21 cellular contexts compared by ENCODE assay signal in the genomic region with DNA sequence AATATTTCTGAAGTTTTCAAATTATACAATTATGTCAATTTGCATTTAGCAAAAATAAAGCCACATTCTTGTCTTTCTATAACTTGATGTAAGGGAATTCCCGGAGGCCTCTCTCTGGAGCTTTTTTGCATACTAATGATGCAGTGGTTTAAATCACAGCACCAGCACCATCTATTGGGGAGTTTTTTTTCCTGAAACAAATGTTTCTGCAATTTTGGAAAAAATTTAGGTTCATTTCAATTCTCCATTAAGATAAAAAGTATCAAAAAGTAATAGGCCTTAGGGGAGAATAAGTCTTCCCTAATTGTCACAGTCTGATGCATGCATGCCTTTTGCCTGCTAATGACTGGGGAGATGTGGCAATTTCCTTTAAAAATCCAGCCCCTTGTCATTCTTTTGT. TPM values are rescaled to one million over a fixed set of nuclear protein-coding genes. Genes with fewer than 3 reads are reported as not detected.
A peak's percentile ranks its signal among the peaks of the same experiment; 100 is the strongest.
DNase-seq lines count a peak whose midpoint lies in the region; ATAC-seq and TF ChIP-seq lines count a peak whose summit lies in the region.
"Had no signal": no experiment of that assay in that cellular context is flagged by ENCODE, and none has a peak within 500 bp of the region (broad histone marks: within the 10 kb centered on the region; RNA-seq: fewer than 3 reads in every experiment).

No MANE protein-coding gene starts in this region.

- no peaks in the 10 kb centered on the region for H3K79me2 ChIP-seq in hepatocyte
- H3K79me2 ChIP-seq: parathyroid adenoma had no signal

- H3K9me3 Mint-ChIP-seq in activated CD4-positive, alpha-beta T cell treated with anti-CD3 and anti-CD28 coated beads, Interleukin-2, amount 10 ng/mL, durations not matched to agents 24 days and 14 days: no peaks in the 10 kb centered on the region
- H3K9me3 Mint-ChIP-seq: activated CD8-positive, alpha-beta T cell treated with anti-CD3 and anti-CD28 coated beads for 36 hours had no signal

- TF ChIP-seq CTCF in cardiac muscle cell (IDR thresholded peaks at IDR 0.05; ENCODE audit: low read depth, low read length): peak; percentile 11
- TF ChIP-seq CTCF in heart right ventricle (IDR thresholded peaks at IDR 0.05): no peak
- peak; percentile 22 for TF ChIP-seq CTCF in hepatocyte (IDR thresholded peaks at IDR 0.05; ENCODE audit: poor library complexity)
- TF ChIP-seq CTCF in testis (IDR thresholded peaks at IDR 0.05): no peak

- H3K27me3 ChIP-seq in cardiac muscle cell (no peaks in the 10 kb centered on the region), heart right ventricle (peaks cover 0 to 3% (median 0%) of the 10 kb centered on the region in 7 donors), hepatocyte (peaks cover 8% of the 10 kb centered on the region), testis (no peaks in the 10 kb centered on the region)
- H3K27me3 ChIP-seq: adrenal gland had no signal

- no peaks in the 10 kb centered on the region for H3K9me2 ChIP-seq in hepatocyte (replicated peaks; ENCODE audit: insufficient read depth)

- no peaks in the 10 kb centered on the region for H3K36me3 ChIP-seq in cardiac muscle cell
- no peaks in the 10 kb centered on the region for H3K36me3 ChIP-seq in heart right ventricle
- H3K36me3 ChIP-seq in hepatocyte (replicated peaks; ENCODE audit: insufficient read depth, low read depth): no peaks in the 10 kb centered on the region
- no peaks in the 10 kb centered on the region for H3K36me3 ChIP-seq in testis (ENCODE audit: low read depth, missing control alignments)
- H3K36me3 ChIP-seq: adrenal gland had no signal

- no peaks in the 10 kb centered on the region for H3K4me1 ChIP-seq in cardiac muscle cell (ENCODE audit: low read depth)
- no peaks in the 10 kb centered on the region for H3K4me1 ChIP-seq in heart right ventricle
- no peaks in the 10 kb centered on the region for H3K4me1 ChIP-seq in hepatocyte (ENCODE audit: insufficient read depth)
- no peaks in the 10 kb centered on the region for H3K4me1 ChIP-seq in testis
- H3K4me1 ChIP-seq: adrenal gland, parathyroid adenoma had no signal

- no peak overlapping the region for H2AFZ ChIP-seq in hepatocyte
- H2AFZ ChIP-seq: parathyroid adenoma had no signal

- DNase-seq in cardiac muscle cell (ENCODE audit: low read depth in 1 of 2, low spot score in 1 of 2): no peak
- DNase-seq in heart right ventricle: no peak
- peak; percentile 11 for DNase-seq in amniotic stem cell (lab: John Stamatoyannopoulos, UW)
- DNase-seq in hepatocyte (ENCODE audit: low spot score): no peak
- DNase-seq in testis: no peak
- DNase-seq in activated CD4-positive, alpha-beta T cell treated with anti-CD3 and anti-CD28 coated beads, Interleukin-2, amount 10 ng/mL, durations not matched to agents 24 days and 14 days: no peak
- no peak for DNase-seq in DMS114 treated with DMSO at 0.1 percent for 48 hours (lab: John Stamatoyannopoulos, UW; ENCODE audit: unreplicated experiment)
- no peak for DNase-seq in NK-92 treated with Interleukin-12 subunit alpha and Interleukin-12 subunit beta, amount 100 ng/mL, for 24 hours (lab: John Stamatoyannopoulos, UW)
- DNase-seq: activated CD8-positive, alpha-beta T cell treated with anti-CD3 and anti-CD28 coated beads for 36 hours; adrenal gland; cortex of kidney; DMS 273 treated with DMSO at 0.1 percent for 48 hours; Karpas-422; mucosa of descending colon; NCI-H1436 treated with DMSO at 0.1 percent for 48 hours; NCI-H510A; stimulated activated naive CD8-positive, alpha-beta T cell treated with anti-CD3 and anti-CD28 coated beads, Interleukin-15, Interleukin-2, amounts not matched to agents 100 U/mL and 50 U/mL, for 24 hours had no signal

- no peaks in the 10 kb centered on the region for H4K20me1 ChIP-seq in hepatocyte (ENCODE audit: insufficient read depth, poor library complexity, severe bottlenecking)

- TF ChIP-seq POLR2A in testis (IDR thresholded peaks at IDR 0.05): no peak

- H3K27ac Mint-ChIP-seq in activated CD4-positive, alpha-beta T cell treated with anti-CD3 and anti-CD28 coated beads, Interleukin-2, amount 10 ng/mL, durations not matched to agents 24 days and 14 days: no peak overlapping the region
- H3K27ac Mint-ChIP-seq: activated CD8-positive, alpha-beta T cell treated with anti-CD3 and anti-CD28 coated beads for 36 hours had no signal

- H3K9me3 ChIP-seq in cardiac muscle cell (ENCODE audit: low read depth) (no peaks in the 10 kb centered on the region), heart right ventricle (peaks cover 0 to 2% (median 0%) of the 10 kb centered on the region in 11 donors), hepatocyte (ENCODE audit: low read depth) (no peaks in the 10 kb centered on the region), testis (no peaks in the 10 kb centered on the region)
- H3K9me3 ChIP-seq: adrenal gland, mucosa of descending colon had no signal

- H3K4me3 ChIP-seq in cardiac muscle cell (no peak overlapping the region), heart right ventricle (no peak overlapping the region), hepatocyte (no peak overlapping the region), testis (no peak overlapping the region)
- H3K4me3 ChIP-seq: adrenal gland, mucosa of descending colon had no signal

- no peaks in the 10 kb centered on the region for H3K27me3 Mint-ChIP-seq in activated CD4-positive, alpha-beta T cell treated with anti-CD3 and anti-CD28 coated beads, Interleukin-2, amount 10 ng/mL, durations not matched to agents 24 days and 14 days
- H3K27me3 Mint-ChIP-seq: activated CD8-positive, alpha-beta T cell treated with anti-CD3 and anti-CD28 coated beads for 36 hours had no signal

- no peaks in the 10 kb centered on the region for H3K36me3 Mint-ChIP-seq in activated CD4-positive, alpha-beta T cell treated with anti-CD3 and anti-CD28 coated beads, Interleukin-2, amount 10 ng/mL, durations not matched to agents 24 days and 14 days (ENCODE audit: low read depth)

- no peak for ATAC-seq in heart right ventricle
- ATAC-seq: activated CD8-positive, alpha-beta T cell treated with anti-CD3 and anti-CD28 coated beads for 36 hours; mucosa of descending colon; Panc1; stimulated activated naive CD8-positive, alpha-beta T cell treated with anti-CD3 and anti-CD28 coated beads, Interleukin-15, Interleukin-2, amounts not matched to agents 100 U/mL and 50 U/mL, for 24 hours had no signal

- WGBS in heart right ventricle, 2 donors: 59 to 65% methylated on average over 1 of the region's 1 CpG
- 41% methylated on average over 1 of the region's 1 CpG for WGBS in hepatocyte (ENCODE audit: low lambda C conversion rate, missing lambda C conversion rate)
- 41 to 62% methylated on average over 1 of the region's 1 CpG for WGBS in testis, 2 donors

- H3K4me3 Mint-ChIP-seq in activated CD4-positive, alpha-beta T cell treated with anti-CD3 and anti-CD28 coated beads, Interleukin-2, amount 10 ng/mL, durations not matched to agents 24 days and 14 days: no peak overlapping the region
- H3K4me3 Mint-ChIP-seq: activated CD8-positive, alpha-beta T cell treated with anti-CD3 and anti-CD28 coated beads for 36 hours had no signal

- no peak overlapping the region for H3K27ac ChIP-seq in cardiac muscle cell
- no peak overlapping the region for H3K27ac ChIP-seq in heart right ventricle
- H3K27ac ChIP-seq in hepatocyte: no peak overlapping the region
- H3K27ac ChIP-seq in testis: no peak overlapping the region
- H3K27ac ChIP-seq: adrenal gland, parathyroid adenoma had no signal

- intact Hi-C loops in heart right ventricle (cut with DNase I): loop anchor here in 1 of 10 donors (10.0 kb wide), 1 partner anchor 1636 kb away; no protein-coding TSS in a partner anchor
- intact Hi-C loops in testis (cut with DNase I; ENCODE audit: low total_unique reads): no loop called here
- intact Hi-C loops in activated CD4-positive, alpha-beta T cell treated with anti-CD3 and anti-CD28 coated beads, Interleukin-2, amount 10 ng/mL, durations not matched to agents 24 days and 14 days (cut with micrococcal nuclease): no loop called here

- H3K4me1 Mint-ChIP-seq in activated CD4-positive, alpha-beta T cell treated with anti-CD3 and anti-CD28 coated beads, Interleukin-2, amount 10 ng/mL, durations not matched to agents 24 days and 14 days: no peaks in the 10 kb centered on the region

- no peak overlapping the region for H3K4me2 ChIP-seq in hepatocyte

RNA-seq across cellular contexts. Expression of a gene that starts 13.5 kb away (rescaled TPM):
- total RNA-seq in cardiac muscle cell (0.15 and 2.0 TPM in 2 replicates), heart right ventricle (under 1 TPM in 2 of 10 donors, not detected in 8; 0.29 to 0.45 TPM), hepatocyte (0.52 and 1.1 TPM in 2 replicates), testis (1 to 10 TPM; 1.1 to 1.8 TPM)
- polyA plus RNA-seq in cardiac muscle cell (1.0 and 1.9 TPM in 2 replicates), heart right ventricle (under 1 TPM in 1 of 2 donors, not detected in 1; 0.07 TPM), hepatocyte (0.24 and 0.56 TPM in 2 replicates), testis (ENCODE audit: insufficient read depth, low read depth, low replicate concordance) (0.80 TPM)
- total RNA-seq in activated CD4-positive, alpha-beta T cell treated with anti-CD3 and anti-CD28 coated beads, Interleukin-2, amount 10 ng/mL, durations not matched to agents 24 days and 14 days: not detected in 2 replicates
- total RNA-seq: activated CD8-positive, alpha-beta T cell treated with anti-CD3 and anti-CD28 coated beads for 36 hours; fibroblast of lung; ureter had no signal
- polyA plus RNA-seq: fibroblast of lung had no signal

Comparison
In these comparisons a context has a peak if more than half of its experiments do, and no peak if none do; other contexts are left out.
1. CTCF ChIP-seq: peak in cardiac muscle cell (single experiment) and hepatocyte (single experiment); none in heart right ventricle (0 of 9) and testis (0 of 3).